In genomic region chr16:30585022-30585399, GRCh38 we compare ENCODE assay signal across 8 cellular contexts. TPM values are rescaled to one million over a fixed set of nuclear protein-coding genes. Genes with fewer than 3 reads are reported as not detected.
DNase-seq lines count a peak whose midpoint lies in the region; ATAC-seq and TF ChIP-seq lines count a peak whose summit lies in the region.

No MANE protein-coding gene starts in this region.

- DNase-seq in CD4-positive, alpha-beta T cell = peak in 1 of 10 experiments; percentile 5
- DNase-seq in activated naive CD8-positive, alpha-beta T cell treated with anti-CD3 and anti-CD28 coated beads for 36 hours = no peak
- peak; percentile 32 for DNase-seq in iPS-NIHi11 (ENCODE audit: low spot score)
- no peak for DNase-seq in EL
- DNase-seq in NCI-H2081 treated with DMSO at 0.1 percent for 48 hours (lab: John Stamatoyannopoulos, UW) = no peak

- CTCF ChIA-PET in CD4-positive, alpha-beta T cell (lab: Charles Lee) = interaction anchor here (1.1 to 2.4 kb wide), 4 partner anchors 13 to 155 kb away, joined by 4 to 11 read pairs (median 6); partner anchors contain the start of genes DCTPP1, ZNF688, ZNF747 and ZNF764

- no peak for TF ChIP-seq CTCF in CD4-positive, alpha-beta T cell (IDR thresholded peaks at IDR 0.05)

- peaks cover 25% of the 10 kb centered on the region for H3K36me3 Mint-ChIP-seq in CD4-positive, alpha-beta T cell (ENCODE audit: low read depth)
- H3K36me3 Mint-ChIP-seq in activated naive CD8-positive, alpha-beta T cell treated with anti-CD3 and anti-CD28 coated beads for 36 hours = peaks cover 35% of the 10 kb centered on the region

- POLR2A ChIA-PET in CD4-positive, alpha-beta T cell (lab: Charles Lee) = interaction anchor here (0.9 to 2.7 kb wide), 7 partner anchors 14 to 155 kb away, joined by 3 to 41 read pairs (median 9); partner anchors contain the start of genes DCTPP1, PRR14, ZNF688 and ZNF689

- peak overlapping the region; percentile 57 for H3K27ac ChIP-seq in CD4-positive, alpha-beta T cell (ENCODE audit: low read depth, low read length)
- H3K27ac ChIP-seq in HUES48 (ENCODE audit: low read depth, low read length) (peak overlapping the region; percentile 86), stomach smooth muscle (ENCODE audit: low read length) (peak overlapping the region; percentile 86)

- peaks cover 3% of the 10 kb centered on the region; the same call in 1 of the 2 replicates for H3K4me1 ChIP-seq in HUES48 (ENCODE audit: control insufficient read depth, insufficient read depth, low read length)
- peaks cover 13% of the 10 kb centered on the region for H3K4me1 ChIP-seq in stomach smooth muscle (ENCODE audit: control insufficient read depth, insufficient read depth, low read length)

- peaks cover 35% of the 10 kb centered on the region for H3K36me3 ChIP-seq in HUES48 (ENCODE audit: control insufficient read depth, insufficient read depth, low read length)
- H3K36me3 ChIP-seq in stomach smooth muscle (ENCODE audit: control insufficient read depth in 2 of 2, insufficient read depth in 2 of 2, low read length in 2 of 2) = peaks cover 14% of the 10 kb centered on the region in 2 donors

- H3K27me3 ChIP-seq in CD4-positive, alpha-beta T cell (ENCODE audit: control insufficient read depth, insufficient read depth, low read length) = no peaks in the 10 kb centered on the region
- H3K27me3 ChIP-seq in HUES48 (ENCODE audit: control insufficient read depth, insufficient read depth, low read length) (no peaks in the 10 kb centered on the region), stomach smooth muscle (ENCODE audit: control insufficient read depth in 1 of 2, insufficient read depth in 2 of 2, low read length in 2 of 2) (no peaks in the 10 kb centered on the region)

- peak overlapping the region; percentile 82 for H3K4me3 Mint-ChIP-seq in CD4-positive, alpha-beta T cell
- peak overlapping the region; percentile 90 for H3K4me3 Mint-ChIP-seq in activated naive CD8-positive, alpha-beta T cell treated with anti-CD3 and anti-CD28 coated beads for 36 hours

- peak overlapping the region; percentile 82 for H3K4me3 ChIP-seq in HUES48 (ENCODE audit: low read depth, low read length)
- H3K4me3 ChIP-seq in stomach smooth muscle (ENCODE audit: low read length in 2 of 2) = peak overlapping the region; percentile 59 to 89

- intact Hi-C loops in CD4-positive, alpha-beta T cell (cut with DNase I, micrococcal nuclease) = loop anchor here (1.0 to 2.0 kb wide), 6 partner anchors 13 to 66 kb away; partner anchors contain the start of genes PRR14 (in 1 of the 2), ZNF689 (in 1 of the 2) and ZNF764 (in 1 of the 2)

- H3K27me3 Mint-ChIP-seq in CD4-positive, alpha-beta T cell = no peaks in the 10 kb centered on the region
- H3K27me3 Mint-ChIP-seq in activated naive CD8-positive, alpha-beta T cell treated with anti-CD3 and anti-CD28 coated beads for 36 hours = no peaks in the 10 kb centered on the region

- peak overlapping the region; percentile 93 for H3K27ac Mint-ChIP-seq in CD4-positive, alpha-beta T cell
- peak overlapping the region; percentile 94 for H3K27ac Mint-ChIP-seq in activated naive CD8-positive, alpha-beta T cell treated with anti-CD3 and anti-CD28 coated beads for 36 hours

- H3K4me1 Mint-ChIP-seq in CD4-positive, alpha-beta T cell (ENCODE audit: low read depth) = peaks cover 18% of the 10 kb centered on the region
- H3K4me1 Mint-ChIP-seq in activated naive CD8-positive, alpha-beta T cell treated with anti-CD3 and anti-CD28 coated beads for 36 hours = peaks cover 21% of the 10 kb centered on the region

- H3K9ac ChIP-seq in HUES48 (ENCODE audit: low read depth, low read length) = peak overlapping the region; percentile 84
- H3K9ac ChIP-seq in stomach smooth muscle (ENCODE audit: low read length in 2 of 2) = peak overlapping the region; percentile 92

- ATAC-seq in CD4-positive, alpha-beta T cell (ENCODE audit: poor library complexity) = peak; percentile 2
- peak; percentile 23 for ATAC-seq in GM19351 (IDR thresholded peaks at IDR 0.05; ENCODE audit: unreplicated experiment)

- H3K9me3 ChIP-seq in CD4-positive, alpha-beta T cell (ENCODE audit: control insufficient read depth, low read length) = no peaks in the 10 kb centered on the region
- H3K9me3 ChIP-seq in HUES48 (ENCODE audit: control insufficient read depth, insufficient read depth, low read length) (no peaks in the 10 kb centered on the region), stomach smooth muscle (ENCODE audit: control insufficient read depth in 2 of 2, low read length in 2 of 2) (no peaks in the 10 kb centered on the region)

- no peaks in the 10 kb centered on the region for H3K9me3 Mint-ChIP-seq in CD4-positive, alpha-beta T cell
- no peaks in the 10 kb centered on the region for H3K9me3 Mint-ChIP-seq in activated naive CD8-positive, alpha-beta T cell treated with anti-CD3 and anti-CD28 coated beads for 36 hours

RNA-seq across cellular contexts. Expression of gene ZNF785, which starts 0.5 kb away (rescaled TPM):
- 1 to 10 TPM; 6.6 to 7.7 TPM for total RNA-seq in CD4-positive, alpha-beta T cell
- 1 to 10 TPM; 6.4 to 7.8 TPM for total RNA-seq in activated naive CD8-positive, alpha-beta T cell treated with anti-CD3 and anti-CD28 coated beads for 36 hours

RNA-seq across cellular contexts. Expression of gene ZNF688, which starts 13.5 kb away (rescaled TPM):
- total RNA-seq in CD4-positive, alpha-beta T cell = 1 to 10 TPM; 8.8 to 9.6 TPM
- 1 to 10 TPM; 7.1 to 7.6 TPM for total RNA-seq in activated naive CD8-positive, alpha-beta T cell treated with anti-CD3 and anti-CD28 coated beads for 36 hours

RNA-seq across cellular contexts. Expression of gene ZNF689, which starts 25.2 kb away (rescaled TPM):
- 10 to 100 TPM; 15.3 to 15.7 TPM for total RNA-seq in CD4-positive, alpha-beta T cell
- total RNA-seq in activated naive CD8-positive, alpha-beta T cell treated with anti-CD3 and anti-CD28 coated beads for 36 hours = 10 to 100 TPM; 14.8 to 15.5 TPM

RNA-seq across cellular contexts. Expression of gene ZNF764, which starts 26.8 kb away (rescaled TPM):
- 10 to 100 TPM; 20.4 to 22.9 TPM for total RNA-seq in CD4-positive, alpha-beta T cell
- 10 to 100 TPM; 11.9 to 12.1 TPM for total RNA-seq in activated naive CD8-positive, alpha-beta T cell treated with anti-CD3 and anti-CD28 coated beads for 36 hours

RNA-seq across cellular contexts. Expression of gene ZNF747, which starts 50.4 kb away (rescaled TPM):
- total RNA-seq in CD4-positive, alpha-beta T cell = 1 to 10 TPM; 6.3 to 6.7 TPM
- total RNA-seq in activated naive CD8-positive, alpha-beta T cell treated with anti-CD3 and anti-CD28 coated beads for 36 hours = 10 to 100 TPM; 10.9 to 11.2 TPM
